In the genomic region with DNA sequence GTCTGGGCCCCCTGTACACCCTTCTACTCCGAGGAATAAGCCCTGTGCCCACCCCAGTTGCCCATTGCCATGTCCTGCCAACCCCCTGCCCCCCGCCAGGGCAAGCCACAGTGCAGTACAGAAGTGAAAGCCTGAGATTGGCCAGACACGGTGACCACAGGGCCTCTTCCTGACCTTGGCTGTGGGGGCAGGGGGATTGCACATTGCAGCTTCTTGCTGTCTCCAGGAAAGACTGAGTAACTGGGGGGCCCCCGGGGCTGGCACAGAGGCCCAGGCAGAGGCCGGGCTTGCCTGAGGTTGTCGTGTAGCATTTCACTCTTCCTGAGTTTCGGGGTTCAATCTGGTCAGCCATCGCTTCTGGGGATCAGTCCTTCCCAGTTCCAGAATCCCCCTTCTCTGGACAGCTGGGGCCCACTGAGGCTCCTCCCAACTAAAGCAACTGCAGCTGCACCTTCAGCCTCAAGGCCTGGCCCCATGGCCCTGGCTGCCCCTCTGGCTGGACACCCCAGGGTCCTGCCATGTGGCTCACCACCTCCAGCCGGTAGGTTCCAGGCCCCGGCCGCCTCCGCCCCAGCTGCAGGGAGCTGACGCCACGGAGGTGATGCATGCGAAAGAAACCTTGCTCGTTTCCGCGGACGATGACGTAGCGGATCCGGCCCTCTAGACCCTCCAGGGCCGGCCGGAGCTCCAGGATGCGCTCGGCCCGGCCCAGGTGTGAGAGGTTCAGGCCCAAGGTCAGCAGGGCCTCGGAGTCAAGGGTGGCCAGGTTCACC, we compare ENCODE assay signal across 21 cellular contexts. TPM values are rescaled to one million over a fixed set of nuclear protein-coding genes. Genes with fewer than 3 reads are reported as not detected.
A peak's percentile ranks its signal among the peaks of the same experiment; 100 is the strongest.
DNase-seq lines count a peak whose midpoint lies in the region; ATAC-seq, FAIRE-seq and TF ChIP-seq lines count a peak whose summit lies in the region.
"Had no signal": no experiment of that assay in that cellular context is flagged by ENCODE, and none has a peak within 500 bp of the region (broad histone marks: within the 10 kb centered on the region; RNA-seq: fewer than 3 reads in every experiment).

No MANE protein-coding gene starts in this region.

- H4K20me1 ChIP-seq in SK-N-SH (ENCODE audit: insufficient read depth) (no peaks in the 10 kb centered on the region), hepatocyte (ENCODE audit: insufficient read depth, poor library complexity, severe bottlenecking) (no peaks in the 10 kb centered on the region)

- no peak overlapping the region for H3K9ac ChIP-seq in SK-N-SH
- no peak overlapping the region for H3K9ac ChIP-seq in neuronal stem cell (ENCODE audit: low read depth, low read length, poor library complexity)

- TF ChIP-seq EP300 in SK-N-SH (IDR thresholded peaks at IDR 0.05; ENCODE audit: borderline replicate concordance in 1 of 2, low read depth in 1 of 2, low read length in 1 of 2), result no peak

- WGBS in SK-N-SH (ENCODE audit: low lambda C conversion rate), result 63% methylated on average over 12 of the region's 28 CpGs
- no CpG with 5 or more reads among the region's 28 CpGs for WGBS in neuronal stem cell (ENCODE audit: extremely low coverage in 2 of 2, insufficient read length in 2 of 2, insufficient replicate concordance in 1 of 2), 2 donors
- 92% methylated on average over 27 of the region's 28 CpGs for WGBS in hepatocyte (ENCODE audit: low lambda C conversion rate, missing lambda C conversion rate)

- CTCF ChIA-PET in SK-N-SH (lab: Yijun Ruan, JAX), result no interaction called here

- H3K27me3 ChIP-seq in SK-N-SH (ENCODE audit: insufficient read depth) (no peaks in the 10 kb centered on the region), neuronal stem cell (ENCODE audit: control insufficient read depth in 3 of 3, insufficient read depth in 3 of 3, low read depth in 1 of 3, low read length in 3 of 3) (no peaks in the 10 kb centered on the region), hepatocyte (no peaks in the 10 kb centered on the region)
- H3K27me3 ChIP-seq: Peyer's patch had no signal

- no peak overlapping the region for H3K27ac Mint-ChIP-seq in activated naive CD8-positive, alpha-beta T cell treated with anti-CD3 and anti-CD28 coated beads, Interleukin-2, amount 50 U/mL, for 24 hours
- H3K27ac Mint-ChIP-seq: HFFc6 had no signal

- TF ChIP-seq RAD21 in SK-N-SH (IDR thresholded peaks at IDR 0.05; ENCODE audit: low read length), result no peak

- H2BK120ac ChIP-seq in neuronal stem cell (ENCODE audit: low read depth, low read length), result no peak overlapping the region

- H3K4me1 Mint-ChIP-seq in activated naive CD8-positive, alpha-beta T cell treated with anti-CD3 and anti-CD28 coated beads, Interleukin-2, amount 50 U/mL, for 24 hours, result peaks cover 9% of the 10 kb centered on the region

- no peak overlapping the region for H3K4me3 ChIP-seq in SK-N-SH (ENCODE audit: low read depth in 2 of 2, low read length in 1 of 2)
- H3K4me3 ChIP-seq in neuronal stem cell (ENCODE audit: low read length in 2 of 2), result peak overlapping the region in 1 of 2 donors; percentile 18
- no peak overlapping the region for H3K4me3 ChIP-seq in hepatocyte
- H3K4me3 ChIP-seq: K562, Peyer's patch had no signal

- no peaks in the 10 kb centered on the region for H3K79me2 ChIP-seq in SK-N-SH (ENCODE audit: insufficient read depth)
- H3K79me2 ChIP-seq in hepatocyte, result no peaks in the 10 kb centered on the region

- H3K36me3 Mint-ChIP-seq in activated naive CD8-positive, alpha-beta T cell treated with anti-CD3 and anti-CD28 coated beads, Interleukin-2, amount 50 U/mL, for 24 hours (ENCODE audit: low read depth), result peaks cover 2% of the 10 kb centered on the region

- H3K9me3 ChIP-seq in SK-N-SH, result no peaks in the 10 kb centered on the region
- peaks cover 4 to 15% of the 10 kb centered on the region in 2 donors for H3K9me3 ChIP-seq in neuronal stem cell (replicated peaks in 1 of 2; ENCODE audit: control insufficient read depth in 2 of 2, insufficient read depth in 1 of 2, low read depth in 1 of 2, low read length in 2 of 2)
- H3K9me3 ChIP-seq in hepatocyte (ENCODE audit: low read depth), result peaks cover 8% of the 10 kb centered on the region

- ATAC-seq in SK-N-SH treated with all-trans-retinoic acid at 6 μM for 48 hours (no peak), HG02885 (IDR thresholded peaks at IDR 0.05; ENCODE audit: poor library complexity, unreplicated experiment) (no peak)
- ATAC-seq in activated naive CD8-positive, alpha-beta T cell treated with anti-CD3 and anti-CD28 coated beads, Interleukin-2, amount 50 U/mL, for 24 hours, result peak; percentile 56
- ATAC-seq: K562 had no signal

- no peak overlapping the region for H3K4me3 Mint-ChIP-seq in activated naive CD8-positive, alpha-beta T cell treated with anti-CD3 and anti-CD28 coated beads, Interleukin-2, amount 50 U/mL, for 24 hours
- H3K4me3 Mint-ChIP-seq: HFFc6 had no signal

- H2AK5ac ChIP-seq in neuronal stem cell (ENCODE audit: low read depth, low read length), result peak overlapping the region; percentile 56

- H2BK5ac ChIP-seq in neuronal stem cell (ENCODE audit: low read length), result no peak overlapping the region

- H3K27ac ChIP-seq in SK-N-SH (ENCODE audit: low read depth in 2 of 2, low read length in 1 of 2), result no peak overlapping the region
- H3K27ac ChIP-seq in neuronal stem cell (replicated peaks; ENCODE audit: low read length), result no peak overlapping the region
- no peak overlapping the region for H3K27ac ChIP-seq in hepatocyte
- H3K27ac ChIP-seq: C4-2B, Peyer's patch had no signal

- H2AFZ ChIP-seq in SK-N-SH (ENCODE audit: low read depth) (no peak overlapping the region), neuronal stem cell (ENCODE audit: low read length) (no peak overlapping the region), hepatocyte (no peak overlapping the region)

- H3K36me3 ChIP-seq in SK-N-SH (replicated peaks in 1 of 2; ENCODE audit: control insufficient read depth in 1 of 2, insufficient read depth in 2 of 2, low read length in 1 of 2) (no peaks in the 10 kb centered on the region), neuronal stem cell (replicated peaks in 1 of 2; ENCODE audit: control insufficient read depth in 2 of 2, insufficient read depth in 2 of 2, low read length in 2 of 2) (no peaks in the 10 kb centered on the region), hepatocyte (replicated peaks; ENCODE audit: insufficient read depth, low read depth) (no peaks in the 10 kb centered on the region)
- H3K36me3 ChIP-seq: Peyer's patch had no signal

- no peaks in the 10 kb centered on the region for H3F3A ChIP-seq in SK-N-SH (replicated peaks; ENCODE audit: insufficient read depth)

- peak overlapping the region; percentile 57 for H2BK15ac ChIP-seq in neuronal stem cell (ENCODE audit: low read length)

- FAIRE-seq in D721Med (lab: Jason Lieb, UNC), result no peak
- FAIRE-seq: GM12892, K562 had no signal

- H3K4me1 ChIP-seq in SK-N-SH (ENCODE audit: control insufficient read depth in 1 of 2, insufficient read depth in 2 of 2, low read depth in 1 of 2, low read length in 1 of 2) (no peaks in the 10 kb centered on the region), neuronal stem cell (ENCODE audit: control insufficient read depth in 2 of 2, insufficient read depth in 1 of 2, low read depth in 1 of 2, low read length in 2 of 2) (peaks cover 0 to 4% of the 10 kb centered on the region in 2 donors), hepatocyte (ENCODE audit: insufficient read depth) (no peaks in the 10 kb centered on the region)
- H3K4me1 ChIP-seq: Peyer's patch had no signal

- H3K14ac ChIP-seq in neuronal stem cell (ENCODE audit: low read length), result peak overlapping the region; percentile 56

- H2BK12ac ChIP-seq in neuronal stem cell (ENCODE audit: low read length), result no peak overlapping the region

- H3K9me3 Mint-ChIP-seq in activated naive CD8-positive, alpha-beta T cell treated with anti-CD3 and anti-CD28 coated beads, Interleukin-2, amount 50 U/mL, for 24 hours, result peaks cover 15% of the 10 kb centered on the region

- no peak overlapping the region for H4K91ac ChIP-seq in neuronal stem cell (ENCODE audit: low read depth, low read length, poor library complexity)

- no peak overlapping the region for H4K8ac ChIP-seq in neuronal stem cell (ENCODE audit: low read depth, low read length)

- H3K4ac ChIP-seq in neuronal stem cell (ENCODE audit: low read length), result no peak overlapping the region

- H3K23ac ChIP-seq in neuronal stem cell (ENCODE audit: low read depth, low read length, poor library complexity), result peak overlapping the region; percentile 80

- H3K4me2 ChIP-seq in SK-N-SH (no peak overlapping the region), neuronal stem cell (ENCODE audit: insufficient read depth, low read length, poor library complexity, severe bottlenecking) (no peak overlapping the region), hepatocyte (no peak overlapping the region)

- H3K9me2 ChIP-seq in SK-N-SH (no peaks in the 10 kb centered on the region), hepatocyte (replicated peaks; ENCODE audit: insufficient read depth) (no peaks in the 10 kb centered on the region)

- POLR2A ChIA-PET in SK-N-SH (lab: Yijun Ruan, JAX), result no interaction called here

- DNase-seq in SK-N-SH (peak; percentile 15), D721Med (ENCODE audit: insufficient read length, low spot score) (peak; percentile 3), neuronal stem cell (ENCODE audit: low spot score) (no peak), NCI-H524 treated with DMSO at 0.1 percent for 48 hours (lab: John Stamatoyannopoulos, UW) (no peak), hepatocyte (ENCODE audit: low spot score) (no peak)
- DNase-seq in activated naive CD8-positive, alpha-beta T cell treated with anti-CD3 and anti-CD28 coated beads, Interleukin-2, amount 50 U/mL, for 24 hours, result peak; percentile 33
- DNase-seq: 8988T, COR-L47, DMS53, GOT3, HFFc6, NCI-H1048, NCI-H2107, NCI-H748 treated with DMSO at 0.1 percent for 48 hours, Peyer's patch, SHP77 had no signal

- no peak for TF ChIP-seq CTCF in SK-N-SH (IDR thresholded peaks at IDR 0.05)
- TF ChIP-seq CTCF in D721Med (IDR thresholded peaks at IDR 0.05; ENCODE audit: insufficient read depth, missing control alignments), result no peak
- no peak for TF ChIP-seq CTCF in hepatocyte (IDR thresholded peaks at IDR 0.05; ENCODE audit: poor library complexity)

- H3K79me1 ChIP-seq in neuronal stem cell (ENCODE audit: low read depth, low read length), result peaks cover 2% of the 10 kb centered on the region

- H3K18ac ChIP-seq in neuronal stem cell (ENCODE audit: low read length), result peak overlapping the region; percentile 92

- H3K27me3 Mint-ChIP-seq in activated naive CD8-positive, alpha-beta T cell treated with anti-CD3 and anti-CD28 coated beads, Interleukin-2, amount 50 U/mL, for 24 hours, result no peaks in the 10 kb centered on the region

TF ChIP-seq in SK-N-SH treated with all-trans-retinoic acid at 6 μM for 48 hours, 23 proteins besides CTCF, POLR2A, EP300 and RAD21 (continues in another document):
- TF ChIP-seq ARNTL (CRISPR knock-in tag; IDR thresholded peaks at IDR 0.05; ENCODE audit: borderline replicate concordance, low read depth) (no peak), ZNF565 (CRISPR knock-in tag; conservative IDR thresholded peaks at IDR 0.05; ENCODE audit: low read depth) (no peak), PPARA (CRISPR knock-in tag; IDR thresholded peaks at IDR 0.05; ENCODE audit: borderline replicate concordance) (no peak), OSR1 (CRISPR knock-in tag; IDR thresholded peaks at IDR 0.05) (no peak)

RNA-seq across cellular contexts. Expression of a gene that starts 13.1 kb away (rescaled TPM):
- not detected in 2 replicates for polyA plus RNA-seq in SK-N-SH (2012; rRNA removed)
- polyA plus RNA-seq in SK-N-SH (2012; cell fraction: cytosol; rRNA removed), result 0.05 TPM in 1 of 2 replicates, not detected in the other
- polyA plus RNA-seq in SK-N-SH (2012; cell fraction: nucleus; rRNA removed), result 0.29 and 0.31 TPM in 2 replicates
- polyA plus RNA-seq in neuronal stem cell (2013, experiment 1 of 2), result 0.36 TPM
- polyA plus RNA-seq in neuronal stem cell (2013, experiment 2 of 2), result 0.60 TPM
- total RNA-seq in hepatocyte, result 1.2 TPM in 1 of 2 replicates, not detected in the other
- 2.1 TPM in 1 of 2 replicates, not detected in the other for polyA plus RNA-seq in hepatocyte
- total RNA-seq: HFFc6, K562 had no signal

Comparison
In these comparisons a context has a peak if more than half of its experiments do, and no peak if none do; other contexts are left out.
1. DNase-seq: peak in SK-N-SH (single experiment), D721Med (single experiment) and activated naive CD8-positive, alpha-beta T cell treated with anti-CD3 and anti-CD28 coated beads, Interleukin-2, amount 50 U/mL, for 24 hours (single experiment); none in neuronal stem cell (single experiment), NCI-H524 treated with DMSO at 0.1 percent for 48 hours (single experiment) and hepatocyte (single experiment).